Comparison of ENCODE assay signal across 14 cellular contexts in genomic region chrX:11367609-11368430, GRCh38.
A peak's percentile ranks its signal among the peaks of the same experiment; 100 is the strongest.
DNase-seq lines count a peak whose midpoint lies in the region; ATAC-seq and TF ChIP-seq lines count a peak whose summit lies in the region.
"Had no signal": no experiment of that assay in that cellular context is flagged by ENCODE, and none has a peak within 500 bp of the region (broad histone marks: within the 10 kb centered on the region; RNA-seq: fewer than 3 reads in every experiment).

No MANE protein-coding gene starts in this region.

- H3K9me3 ChIP-seq in Karpas-422 (ENCODE audit: low read length) (no peaks in the 10 kb centered on the region), SJCRH30 (replicated peaks) (no peaks in the 10 kb centered on the region)

- no peaks in the 10 kb centered on the region for H3K36me3 ChIP-seq in Karpas-422 (ENCODE audit: insufficient read depth, low read length)
- peaks cover 6% of the 10 kb centered on the region; the same call in 1 of the 2 replicates for H3K36me3 ChIP-seq in SJCRH30

- H3K27me3 ChIP-seq in Karpas-422 (ENCODE audit: low read length) (no peaks in the 10 kb centered on the region), SJCRH30 (no peaks in the 10 kb centered on the region)

- H3K9me2 ChIP-seq in Karpas-422 (replicated peaks; ENCODE audit: insufficient read depth, low read length): no peaks in the 10 kb centered on the region

- no peaks in the 10 kb centered on the region for H4K20me1 ChIP-seq in Karpas-422 (ENCODE audit: insufficient read depth, low read depth, low read length)

- no peaks in the 10 kb centered on the region for H3K4me1 ChIP-seq in Karpas-422 (ENCODE audit: low read length)
- peaks cover 6% of the 10 kb centered on the region; the same call in 1 of the 2 replicates for H3K4me1 ChIP-seq in SJCRH30

- H2AFZ ChIP-seq in Karpas-422 (ENCODE audit: low read length): no peak overlapping the region

- H3K27ac Mint-ChIP-seq in stimulated activated naive CD8-positive, alpha-beta T cell treated with anti-CD3 and anti-CD28 coated beads, Interleukin-15, amount 100 ng/mL, for 72 hours: no peak overlapping the region
- H3K27ac Mint-ChIP-seq: activated naive CD8-positive, alpha-beta T cell treated with anti-CD3 and anti-CD28 coated beads, Interleukin-2, amount 10 ng/mL, durations not matched to agents 7 days and 5 days had no signal

- TF ChIP-seq CTCF in 22Rv1 (IDR thresholded peaks at IDR 0.05): no peak
- TF ChIP-seq CTCF in HFF-Myc (IDR thresholded peaks at IDR 0.05; ENCODE audit: low read depth, low read length, missing control alignments): no peak
- TF ChIP-seq CTCF in VCaP (conservative IDR thresholded peaks at IDR 0.05): no peak

- no peak overlapping the region for H3K9ac ChIP-seq in Karpas-422 (ENCODE audit: low read length)

- H3K4me3 Mint-ChIP-seq in stimulated activated naive CD8-positive, alpha-beta T cell treated with anti-CD3 and anti-CD28 coated beads, Interleukin-15, amount 100 ng/mL, for 72 hours: no peak overlapping the region
- H3K4me3 Mint-ChIP-seq: activated naive CD8-positive, alpha-beta T cell treated with anti-CD3 and anti-CD28 coated beads, Interleukin-2, amount 10 ng/mL, durations not matched to agents 7 days and 5 days had no signal

- H3K27me3 Mint-ChIP-seq in stimulated activated naive CD8-positive, alpha-beta T cell treated with anti-CD3 and anti-CD28 coated beads, Interleukin-15, amount 100 ng/mL, for 72 hours: no peaks in the 10 kb centered on the region
- H3K27me3 Mint-ChIP-seq: activated naive CD8-positive, alpha-beta T cell treated with anti-CD3 and anti-CD28 coated beads, Interleukin-2, amount 10 ng/mL, durations not matched to agents 7 days and 5 days had no signal

- DNase-seq in HFF-Myc (ENCODE audit: extremely low read depth, low read depth): peak; percentile 49
- peak; percentile 31 for DNase-seq in glomerular endothelial cell (ENCODE audit: extremely low read depth, low read depth, low spot score)
- DNase-seq in Karpas-422: no peak
- DNase-seq in stimulated activated naive CD8-positive, alpha-beta T cell treated with anti-CD3 and anti-CD28 coated beads, Interleukin-15, amount 100 ng/mL, for 72 hours: no peak
- no peak for DNase-seq in SJCRH30
- DNase-seq: activated CD4-positive, alpha-beta T cell treated with anti-CD3 and anti-CD28 coated beads for 1 hour; activated naive CD8-positive, alpha-beta T cell treated with anti-CD3 and anti-CD28 coated beads, Interleukin-2, amount 10 ng/mL, durations not matched to agents 7 days and 5 days; mesendoderm; NCI-H1048; NCI-H2227 treated with DMSO at 0.1 percent for 48 hours; SW 1271 had no signal

- H3K4me1 Mint-ChIP-seq in stimulated activated naive CD8-positive, alpha-beta T cell treated with anti-CD3 and anti-CD28 coated beads, Interleukin-15, amount 100 ng/mL, for 72 hours: no peaks in the 10 kb centered on the region
- H3K4me1 Mint-ChIP-seq: activated naive CD8-positive, alpha-beta T cell treated with anti-CD3 and anti-CD28 coated beads, Interleukin-2, amount 10 ng/mL, durations not matched to agents 7 days and 5 days had no signal

- no peak for ATAC-seq in stimulated activated naive CD8-positive, alpha-beta T cell treated with anti-CD3 and anti-CD28 coated beads, Interleukin-15, amount 100 ng/mL, for 72 hours
- no peak for ATAC-seq in HG03442 (IDR thresholded peaks at IDR 0.05; ENCODE audit: unreplicated experiment)

- no peaks in the 10 kb centered on the region for H3K79me2 ChIP-seq in Karpas-422 (ENCODE audit: low read length)

- H3K27ac ChIP-seq in 22Rv1 (peak overlapping the region; percentile 94), VCaP (peak overlapping the region; percentile 85), Karpas-422 (ENCODE audit: low read length) (no peak overlapping the region), SJCRH30 (no peak overlapping the region)

- no peaks in the 10 kb centered on the region for H3K9me3 Mint-ChIP-seq in stimulated activated naive CD8-positive, alpha-beta T cell treated with anti-CD3 and anti-CD28 coated beads, Interleukin-15, amount 100 ng/mL, for 72 hours
- H3K9me3 Mint-ChIP-seq: activated naive CD8-positive, alpha-beta T cell treated with anti-CD3 and anti-CD28 coated beads, Interleukin-2, amount 10 ng/mL, durations not matched to agents 7 days and 5 days had no signal

- H3K4me3 ChIP-seq in HFF-Myc (replicated peaks; ENCODE audit: low read depth, low read length) (no peak overlapping the region), Karpas-422 (ENCODE audit: low read length) (no peak overlapping the region), SJCRH30 (no peak overlapping the region)

- no peak overlapping the region for H3K4me2 ChIP-seq in Karpas-422 (ENCODE audit: low read depth, low read length, poor library complexity, severe bottlenecking)

Comparison
In these comparisons a context has a peak if more than half of its experiments do, and no peak if none do; other contexts are left out.
1. H3K27ac ChIP-seq: peak in 22Rv1 (single experiment) and VCaP (single experiment); none in Karpas-422 (single experiment) and SJCRH30 (single experiment).
2. DNase-seq: peak in HFF-Myc (single experiment) and glomerular endothelial cell (single experiment); none in Karpas-422 (single experiment), stimulated activated naive CD8-positive, alpha-beta T cell treated with anti-CD3 and anti-CD28 coated beads, Interleukin-15, amount 100 ng/mL, for 72 hours (0 of 2) and SJCRH30 (0 of 2).